Comparison of ENCODE assay signal across 30 cellular contexts in the genomic region with DNA sequence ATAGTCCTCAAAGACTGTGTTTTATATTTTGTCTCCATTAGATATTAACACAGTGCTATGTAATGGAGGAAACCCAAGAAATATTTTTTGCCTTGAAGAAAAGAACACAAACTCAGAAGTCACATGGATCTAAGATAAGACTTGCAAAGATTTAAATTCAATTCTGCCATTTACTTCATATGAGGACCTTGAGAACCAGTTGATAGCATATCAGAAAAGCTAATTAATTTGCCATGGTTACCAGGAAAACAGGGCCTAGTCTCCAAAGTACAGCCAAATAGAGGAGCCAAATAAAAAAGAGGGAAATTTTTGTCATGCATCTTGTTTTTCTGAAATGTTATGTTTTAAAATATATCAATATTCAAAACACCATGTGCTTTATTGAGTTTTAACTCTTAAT.
"Had no signal": no experiment of that assay in that cellular context is flagged by ENCODE, and none has a peak within 500 bp of the region (broad histone marks: within the 10 kb centered on the region; RNA-seq: fewer than 3 reads in every experiment).

No MANE protein-coding gene starts in this region.

- H3K27ac Mint-ChIP-seq: activated naive CD8-positive, alpha-beta T cell; effector memory CD8-positive, alpha-beta T cell; immature natural killer cell; memory B cell; natural killer cell; stimulated activated effector memory CD8-positive, alpha-beta T cell treated with anti-CD3 and anti-CD28 coated beads, Interleukin-12 subunit alpha, Interleukin-12 subunit beta, amount 100 ng/mL, for 72 hours; stimulated activated naive CD8-positive, alpha-beta T cell treated with anti-CD3 and anti-CD28 coated beads, Interleukin-15, Interleukin-2, amounts not matched to agents 100 ng/mL and 50 ng/mL, for 24 hours; T-helper 1 cell treated with Interleukin-12 subunit alpha and Interleukin-12 subunit beta and Interleukin-4 antibody, amounts not matched to agents 30 μg/mL and 1 μg/mL, for 36 hours; type B pancreatic cell had no signal

- H3K27me3 ChIP-seq: brain microvascular endothelial cell, heart left ventricle, neutrophil, ovary, sigmoid colon, uterus had no signal

- H3K9me3 Mint-ChIP-seq: effector memory CD8-positive, alpha-beta T cell; immature natural killer cell; memory B cell; natural killer cell; stimulated activated effector memory CD8-positive, alpha-beta T cell treated with anti-CD3 and anti-CD28 coated beads, Interleukin-12 subunit alpha, Interleukin-12 subunit beta, amount 100 ng/mL, for 72 hours; stimulated activated naive CD8-positive, alpha-beta T cell treated with anti-CD3 and anti-CD28 coated beads, Interleukin-15, Interleukin-2, amounts not matched to agents 100 ng/mL and 50 ng/mL, for 24 hours; T-helper 1 cell treated with Interleukin-12 subunit alpha and Interleukin-12 subunit beta and Interleukin-4 antibody, amounts not matched to agents 30 μg/mL and 1 μg/mL, for 36 hours; type B pancreatic cell had no signal

- H3K4me1 ChIP-seq: prostate gland, uterus had no signal

- H3K36me3 ChIP-seq: brain microvascular endothelial cell, heart left ventricle, neutrophil, ovary, prostate gland, sigmoid colon, thoracic aorta, uterus, WERI-Rb-1 had no signal

- DNase-seq: activated CD4-positive, alpha-beta T cell treated with anti-CD3 and anti-CD28 coated beads for 48 hours; activated CD4-positive, alpha-beta T cell treated with anti-CD3 and anti-CD28 coated beads, Interleukin-2, amount 50 U/mL, for 48 hours; activated CD8-positive, alpha-beta memory T cell treated with anti-CD3 and anti-CD28 coated beads for 24 hours; activated effector memory CD4-positive, alpha-beta T cell treated with Interleukin-2 at 50 U/mL for 16 hours; activated naive CD4-positive, alpha-beta T cell treated with Interleukin-2 at 50 U/mL for 16 hours; anterior cingulate cortex; brain microvascular endothelial cell; effector memory CD8-positive, alpha-beta T cell; heart left ventricle; immature natural killer cell; kidney; left colon; natural killer cell; ovary; retina; sigmoid colon; small intestine; stimulated activated CD4-positive, alpha-beta T cell treated with anti-CD3 and anti-CD28 coated beads, Interleukin-4, amount 100 ng/mL, for 24 hours; T1000; uterus; WERI-Rb-1 had no signal

- H3K36me3 Mint-ChIP-seq: activated naive CD8-positive, alpha-beta T cell; immature natural killer cell; memory B cell; natural killer cell; stimulated activated effector memory CD8-positive, alpha-beta T cell treated with anti-CD3 and anti-CD28 coated beads, Interleukin-12 subunit alpha, Interleukin-12 subunit beta, amount 100 ng/mL, for 72 hours; type B pancreatic cell had no signal

- H3K27ac ChIP-seq: brain microvascular endothelial cell, neutrophil, prostate gland, thoracic aorta, WERI-Rb-1 had no signal

- H3K4me3 ChIP-seq: ovary, prostate gland, sigmoid colon, thoracic aorta, uterus had no signal

- H3K9me3 ChIP-seq: heart left ventricle, neutrophil, ovary, prostate gland, sigmoid colon, thoracic aorta, uterus had no signal

- H3K4me3 Mint-ChIP-seq: activated naive CD8-positive, alpha-beta T cell; effector memory CD8-positive, alpha-beta T cell; immature natural killer cell; memory B cell; natural killer cell; stimulated activated effector memory CD8-positive, alpha-beta T cell treated with anti-CD3 and anti-CD28 coated beads, Interleukin-12 subunit alpha, Interleukin-12 subunit beta, amount 100 ng/mL, for 72 hours; stimulated activated naive CD8-positive, alpha-beta T cell treated with anti-CD3 and anti-CD28 coated beads, Interleukin-15, Interleukin-2, amounts not matched to agents 100 ng/mL and 50 ng/mL, for 24 hours; T-helper 1 cell treated with Interleukin-12 subunit alpha and Interleukin-12 subunit beta and Interleukin-4 antibody, amounts not matched to agents 30 μg/mL and 1 μg/mL, for 36 hours; type B pancreatic cell had no signal

- H3K4me1 Mint-ChIP-seq: memory B cell; stimulated activated effector memory CD8-positive, alpha-beta T cell treated with anti-CD3 and anti-CD28 coated beads, Interleukin-12 subunit alpha, Interleukin-12 subunit beta, amount 100 ng/mL, for 72 hours had no signal
